ENCODE assay signal across 18 cellular contexts in the genomic region with DNA sequence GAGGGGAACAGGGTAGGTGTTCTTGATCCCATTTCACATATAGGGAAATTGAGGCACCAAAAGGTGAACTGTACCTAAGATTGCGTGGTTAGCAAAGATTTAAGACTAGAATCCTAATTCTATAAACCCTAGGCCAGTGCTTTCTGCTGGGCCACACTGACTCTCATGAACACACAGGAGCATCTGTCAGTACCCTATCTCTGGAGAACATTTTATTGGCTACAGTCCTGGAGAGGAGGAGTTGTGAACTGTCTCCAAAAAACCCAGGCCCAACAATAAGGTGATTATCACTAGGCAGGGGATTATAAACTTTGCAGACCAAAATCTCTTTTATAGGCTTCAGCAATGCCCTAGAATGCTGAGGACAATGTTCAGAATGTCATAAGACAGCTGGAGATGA. TPM values are rescaled to one million over a fixed set of nuclear protein-coding genes. Genes with fewer than 3 reads are reported as not detected.
A peak's percentile ranks its signal among the peaks of the same experiment; 100 is the strongest.
DNase-seq lines count a peak whose midpoint lies in the region; ATAC-seq and TF ChIP-seq lines count a peak whose summit lies in the region.
"Had no signal": no experiment of that assay in that cellular context is flagged by ENCODE, and none has a peak within 500 bp of the region (broad histone marks: within the 10 kb centered on the region; RNA-seq: fewer than 3 reads in every experiment).

No MANE protein-coding gene starts in this region.

- peaks cover 10% of the 10 kb centered on the region for H3K4me1 Mint-ChIP-seq in endodermal cell
- H3K4me1 Mint-ChIP-seq: B cell had no signal

- H3K4me1 ChIP-seq in HAP-1 (peaks cover 19% of the 10 kb centered on the region), right cardiac atrium (ENCODE audit: control insufficient read depth, insufficient read depth, low read length) (no peaks in the 10 kb centered on the region), endodermal cell (ENCODE audit: control insufficient read depth, insufficient read depth, low read length) (no peaks in the 10 kb centered on the region)

- no peaks in the 10 kb centered on the region for H3K9me3 ChIP-seq in HAP-1
- no peaks in the 10 kb centered on the region for H3K9me3 ChIP-seq in right cardiac atrium (ENCODE audit: control insufficient read depth, low read length)
- no peaks in the 10 kb centered on the region for H3K9me3 ChIP-seq in endodermal cell (ENCODE audit: control insufficient read depth, low read length)

- in situ Hi-C loops in HAP-1 (cut with MboI; ENCODE audit: low sequenced_read_pairs), result no loop called here

- intact Hi-C loops in right cardiac atrium (cut with DNase I), result no loop called here

- H3K27ac Mint-ChIP-seq in endodermal cell, result no peak overlapping the region
- H3K27ac Mint-ChIP-seq: B cell had no signal

- H3K4me3 Mint-ChIP-seq in endodermal cell, result no peak overlapping the region
- H3K4me3 Mint-ChIP-seq: B cell had no signal

- no peak overlapping the region for H3K9ac ChIP-seq in endodermal cell (ENCODE audit: extremely low read depth, low read length, poor library complexity, severe bottlenecking)
- H3K9ac ChIP-seq: KMS-11 had no signal

- DNase-seq in Ammon's horn (ENCODE audit: low spot score) (peak; percentile 42), HAP-1 (ENCODE audit: low spot score in 2 of 2) (peak; percentile 47 to 86), cerebellar cortex (ENCODE audit: low spot score) (peak; percentile 69), right cardiac atrium (no peak), H4 (ENCODE audit: low spot score) (no peak), DMS79 (lab: John Stamatoyannopoulos, UW) (no peak), endodermal cell (no peak)
- DNase-seq: IMR-90, NCI-H1105, NCI-H146, NCI-H2081, NCI-H2171, NCI-H524 treated with DMSO at 0.1 percent for 48 hours, RPMI8226, SIG-M5 had no signal

- ATAC-seq in right cardiac atrium (peak; percentile 68 to 83), GM18861 (IDR thresholded peaks at IDR 0.05; ENCODE audit: unreplicated experiment) (no peak)

- no peak for TF ChIP-seq CTCF in endodermal cell (conservative IDR thresholded peaks at IDR 0.05)

- H3K36me3 ChIP-seq in HAP-1 (replicated peaks) (no peaks in the 10 kb centered on the region), endodermal cell (ENCODE audit: control insufficient read depth, insufficient read depth, low read length) (no peaks in the 10 kb centered on the region)

- no peaks in the 10 kb centered on the region for H3K27me3 Mint-ChIP-seq in endodermal cell (ENCODE audit: insufficient read depth)
- H3K27me3 Mint-ChIP-seq: B cell had no signal

- H3K4me3 ChIP-seq in HAP-1 (no peak overlapping the region), right cardiac atrium (ENCODE audit: low read length) (no peak overlapping the region), endodermal cell (ENCODE audit: low read length) (no peak overlapping the region)

- H3K36me3 Mint-ChIP-seq in endodermal cell (ENCODE audit: low read depth), result no peaks in the 10 kb centered on the region

- H3K27me3 ChIP-seq in HAP-1 (ENCODE audit: low read depth), result no peaks in the 10 kb centered on the region
- no peaks in the 10 kb centered on the region for H3K27me3 ChIP-seq in right cardiac atrium (ENCODE audit: control insufficient read depth, insufficient read depth)
- H3K27me3 ChIP-seq in endodermal cell (ENCODE audit: control insufficient read depth, insufficient read depth, low read length, poor library complexity, severe bottlenecking), result no peaks in the 10 kb centered on the region

- peaks cover 33% of the 10 kb centered on the region for H3K9me3 Mint-ChIP-seq in endodermal cell

- H3K27ac ChIP-seq in right cardiac atrium (ENCODE audit: low read length) (no peak overlapping the region), endodermal cell (ENCODE audit: low read depth, low read length) (no peak overlapping the region)
- H3K27ac ChIP-seq: KMS-11 had no signal

- 89% methylated on average over 1 of the region's 1 CpG for WGBS in right cardiac atrium
- 78% methylated on average over 1 of the region's 1 CpG; no CpG with 5 or more reads in 1 of the 2 experiments for WGBS in endodermal cell (ENCODE audit: insufficient coverage in 1 of 2, insufficient read length in 1 of 2), 2 experiments

RNA-seq across cellular contexts. Expression of gene OPHN1, which starts 24.1 kb away (rescaled TPM):
- total RNA-seq in right cardiac atrium (1 to 10 TPM; 4.1 to 5.2 (median 4.9) TPM), endodermal cell (1 to 10 TPM; 2.9 to 5.0 TPM)
- polyA plus RNA-seq in right cardiac atrium, result 1.1 TPM
- 2.0 and 4.4 TPM in 2 replicates for total RNA-seq in H4 (2014; rRNA removed; shearing (Covaris generic))
- 3.7 TPM for polyA plus RNA-seq in endodermal cell (2013, experiment 1 of 2)
- 4.8 TPM for polyA plus RNA-seq in endodermal cell (2013, experiment 2 of 2)

Comparison
In these comparisons a context has a peak if more than half of its experiments do, and no peak if none do; other contexts are left out.
1. DNase-seq: peak in Ammon's horn (single experiment), HAP-1 (2 of 2) and cerebellar cortex (single experiment); none in right cardiac atrium (0 of 3), H4 (single experiment), DMS79 (single experiment) and endodermal cell (single experiment).